19 cellular contexts compared by ENCODE assay signal in genomic region chr2:8300216-8300615, GRCh38.
DNase-seq lines count a peak whose midpoint lies in the region; ATAC-seq and TF ChIP-seq lines count a peak whose summit lies in the region.
"Had no signal": no experiment of that assay in that cellular context is flagged by ENCODE, and none has a peak within 500 bp of the region (broad histone marks: within the 10 kb centered on the region; RNA-seq: fewer than 3 reads in every experiment).

No MANE protein-coding gene starts in this region.

- peaks cover 15% of the 10 kb centered on the region for H3K36me3 Mint-ChIP-seq in natural killer cell
- no peaks in the 10 kb centered on the region for H3K36me3 Mint-ChIP-seq in mesothelial cell of epicardium

- intact Hi-C loops in natural killer cell (cut with micrococcal nuclease): loop anchor here (5.0 to 10.0 kb wide), 4 partner anchors 127 to 242 kb away; no protein-coding TSS in a partner anchor

- peak overlapping the region in 9 of 11 experiments; percentile 84 to 98 (median 96); a peak in 18 of 22 replicates for H3K27ac ChIP-seq in BLaER1 treated with 17β-estradiol and CSF1 and Interleukin-3, amounts not matched to agents 10 nM and 100 nM
- H3K27ac ChIP-seq: RWPE1, SJCRH30 had no signal

- no peak for TF ChIP-seq CTCF in natural killer cell (IDR thresholded peaks at IDR 0.05)
- TF ChIP-seq CTCF in mesothelial cell of epicardium (IDR thresholded peaks at IDR 0.05; ENCODE audit: unreplicated experiment): no peak

- H3K4me3 ChIP-seq in BLaER1 treated with 17β-estradiol and CSF1 and Interleukin-3, amounts not matched to agents 10 nM and 100 nM: peak overlapping the region in 1 of 10 experiments; percentile 9; a peak in 1 of 20 replicates
- H3K4me3 ChIP-seq: SJCRH30 had no signal

- H3K4me1 ChIP-seq in BLaER1 treated with 17β-estradiol and CSF1 and Interleukin-3, amounts not matched to agents 10 nM and 100 nM: peaks cover 62 to 98% (median 82%) of the 10 kb centered on the region in 10 experiments
- H3K4me1 ChIP-seq: SJCRH30 had no signal

- H3K4me2 ChIP-seq in BLaER1 treated with 17β-estradiol and CSF1 and Interleukin-3, amounts not matched to agents 10 nM and 100 nM: peak overlapping the region; percentile 57 to 92 (median 79)

- peak overlapping the region in 3 of 11 experiments; percentile 25 to 82 (median 80); a peak in 4 of 22 replicates for H3K9ac ChIP-seq in BLaER1 treated with 17β-estradiol and CSF1 and Interleukin-3, amounts not matched to agents 10 nM and 100 nM

- H3K9me3 Mint-ChIP-seq in natural killer cell: no peaks in the 10 kb centered on the region
- H3K9me3 Mint-ChIP-seq in mesothelial cell of epicardium: peaks cover 3% of the 10 kb centered on the region
- H3K9me3 Mint-ChIP-seq: CD4-positive, alpha-beta T cell had no signal

- ATAC-seq in natural killer cell: no peak
- ATAC-seq: PC-3 had no signal

- H3K9me3 ChIP-seq in BLaER1 treated with 17β-estradiol and CSF1 and Interleukin-3, amounts not matched to agents 10 nM and 100 nM (replicated peaks in 1 of 11): peaks cover 0 to 48% (median 25%) of the 10 kb centered on the region in 11 experiments; a peak in 17 of 22 replicates
- H3K9me3 ChIP-seq: SJCRH30 had no signal

- DNase-seq in GF-D8 (lab: John Stamatoyannopoulos, UW) (peak; percentile 2), MV-4-11 (lab: John Stamatoyannopoulos, UW) (peak; percentile 12), natural killer cell (no peak), DMS79 treated with DMSO at 0.1 percent for 48 hours (lab: John Stamatoyannopoulos, UW) (no peak), mesothelial cell of epicardium (ENCODE audit: low spot score in 2 of 2, unreplicated experiment in 2 of 2) (no peak), T-helper 9 cell (no peak)
- DNase-seq: ACHN; AML-193; CD4-positive, alpha-beta T cell; DMS53; Kasumi-1; NCI-H1436; NCI-H2029 treated with DMSO at 0.1 percent for 48 hours; NCI-H2171 treated with DMSO at 0.1 percent for 48 hours; NCI-H774; PC-3; SJCRH30 had no signal

- no peak overlapping the region for H3K4me3 Mint-ChIP-seq in natural killer cell
- H3K4me3 Mint-ChIP-seq in mesothelial cell of epicardium: no peak overlapping the region
- H3K4me3 Mint-ChIP-seq: CD4-positive, alpha-beta T cell had no signal

- H3K36me3 ChIP-seq in BLaER1 treated with 17β-estradiol and CSF1 and Interleukin-3, amounts not matched to agents 10 nM and 100 nM: no peaks in the 10 kb centered on the region
- H3K36me3 ChIP-seq: SJCRH30 had no signal

- H3K27ac Mint-ChIP-seq in natural killer cell: peak overlapping the region; percentile 91 to 99
- no peak overlapping the region for H3K27ac Mint-ChIP-seq in mesothelial cell of epicardium
- H3K27ac Mint-ChIP-seq: CD4-positive, alpha-beta T cell had no signal

- H3K27me3 Mint-ChIP-seq in natural killer cell (ENCODE audit: low read depth in 2 of 2): no peaks in the 10 kb centered on the region
- H3K27me3 Mint-ChIP-seq in mesothelial cell of epicardium (ENCODE audit: low read depth): no peaks in the 10 kb centered on the region
- H3K27me3 Mint-ChIP-seq: CD4-positive, alpha-beta T cell had no signal

- H3K27me3 ChIP-seq in BLaER1 treated with 17β-estradiol and CSF1 and Interleukin-3, amounts not matched to agents 10 nM and 100 nM: no peaks in the 10 kb centered on the region; a peak in 1 of 22 replicates
- H3K27me3 ChIP-seq: SJCRH30 had no signal

- no peaks in the 10 kb centered on the region for H4K20me1 ChIP-seq in BLaER1 treated with 17β-estradiol and CSF1 and Interleukin-3, amounts not matched to agents 10 nM and 100 nM

- H3K4me1 Mint-ChIP-seq in natural killer cell: peaks cover 79 to 85% of the 10 kb centered on the region in 2 donors
- H3K4me1 Mint-ChIP-seq in mesothelial cell of epicardium: peaks cover 3% of the 10 kb centered on the region

Comparison
In these comparisons a context has a peak if more than half of its experiments do, and no peak if none do; other contexts are left out.
1. DNase-seq: peak in GF-D8 (single experiment) and MV-4-11 (single experiment); none in natural killer cell (single experiment), DMS79 treated with DMSO at 0.1 percent for 48 hours (single experiment), mesothelial cell of epicardium (0 of 2) and T-helper 9 cell (single experiment).